Comparison of ENCODE assay signal across 14 cellular contexts in the genomic region with DNA sequence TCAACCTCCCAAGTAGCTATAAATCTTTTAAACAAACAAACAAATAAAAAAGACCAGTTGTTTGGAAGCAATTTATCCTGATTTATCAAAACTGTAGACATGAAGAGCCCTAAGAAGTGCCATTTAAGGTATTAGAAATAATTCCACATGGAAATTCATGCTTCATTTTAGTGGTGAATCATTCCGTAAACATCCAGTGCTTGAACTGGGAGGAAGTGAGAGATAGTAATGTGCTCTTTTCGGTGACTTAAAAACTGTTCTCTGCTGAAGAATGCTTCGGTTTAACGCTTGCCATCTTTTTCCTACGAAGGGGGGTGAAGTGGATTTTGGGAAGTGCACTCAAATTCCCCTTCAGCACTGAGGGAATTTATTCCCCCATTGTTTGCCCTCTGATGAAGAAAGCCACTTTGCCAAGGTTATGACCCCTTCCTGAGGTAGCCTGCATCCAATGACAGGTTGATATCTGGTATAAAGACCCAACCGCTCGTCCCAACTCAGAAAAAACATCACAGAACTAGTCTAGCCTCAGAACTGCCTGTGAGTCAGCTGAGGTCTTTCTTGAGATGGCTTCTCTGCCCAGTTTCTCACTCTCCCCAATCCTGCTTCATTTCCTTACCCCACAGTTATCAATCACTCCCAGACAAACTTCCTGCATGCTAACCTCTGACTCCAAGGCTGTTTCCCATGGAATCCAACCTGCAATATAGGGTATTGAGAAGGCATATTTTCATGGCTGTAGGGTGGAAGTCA.
A peak's percentile ranks its signal among the peaks of the same experiment; 100 is the strongest.
DNase-seq lines count a peak whose midpoint lies in the region; ATAC-seq, FAIRE-seq and TF ChIP-seq lines count a peak whose summit lies in the region.
"Had no signal": no experiment of that assay in that cellular context is flagged by ENCODE, and none has a peak within 500 bp of the region (broad histone marks: within the 10 kb centered on the region; RNA-seq: fewer than 3 reads in every experiment).

No MANE protein-coding gene starts in this region.

- no peak overlapping the region for H3K4me2 ChIP-seq in HepG2 (ENCODE audit: low read depth, low read length)
- H3K4me2 ChIP-seq: BLaER1 had no signal

- H3K79me2 ChIP-seq in HepG2 (ENCODE audit: insufficient read depth, low read length) = no peaks in the 10 kb centered on the region

- H3K9me3 Mint-ChIP-seq in activated T-cell treated with anti-CD3 and anti-CD28 coated beads, Interleukin-2, amount 50 U/mL, for 72 hours = peaks cover 1 to 4% of the 10 kb centered on the region in 2 donors
- H3K9me3 Mint-ChIP-seq in stimulated activated memory B cell treated with anti-CD40 and anti-IgM and Interleukin-4, amounts not matched to agents 10 μg/mL and 1 μg/mL and 100 μg/mL, for 72 hours = peaks cover 19% of the 10 kb centered on the region

- BruUV-seq in HepG2 (replicated peaks; lab: Mats Ljungman, UMichigan) = no TSS peak

- POLR2A ChIA-PET in AG04450 (lab: Yijun Ruan, JAX) = no interaction called here
- POLR2A ChIA-PET in HepG2 (lab: Yijun Ruan, JAX) = no interaction called here

- CTCF ChIA-PET in AG04450 (lab: Charles Lee) = interaction anchor here (0.6 kb wide), 1 partner anchor 553 kb away, joined by 5 read pairs; no protein-coding TSS in a partner anchor
- CTCF ChIA-PET in HepG2 (lab: Yijun Ruan, JAX; ENCODE audit: low intra/inter-chr PET ratio, low total read pairs) = no interaction called here

- intact Hi-C loops in HepG2 (cut with micrococcal nuclease; ENCODE audit: unreplicated experiment) (no loop called here), left colon (cut with DNase I, micrococcal nuclease) (no loop called here)

- no peak for TF ChIP-seq RAD21 in HepG2 (CRISPR knock-in tag; IDR thresholded peaks at IDR 0.05)

- no peak overlapping the region for H3K4me3 Mint-ChIP-seq in activated T-cell treated with anti-CD3 and anti-CD28 coated beads, Interleukin-2, amount 50 U/mL, for 72 hours
- no peak overlapping the region for H3K4me3 Mint-ChIP-seq in stimulated activated memory B cell treated with anti-CD40 and anti-IgM and Interleukin-4, amounts not matched to agents 10 μg/mL and 1 μg/mL and 100 μg/mL, for 72 hours

- no peak overlapping the region for H2AFZ ChIP-seq in HepG2 (ENCODE audit: low read length)

- in situ Hi-C loops in HepG2 (cut with HindIII; ENCODE audit: extremely low pct_ligation_motif_present, low pct_unique_long_range_greater_than_20kb) = no loop called here

- H3K27me3 Mint-ChIP-seq in activated T-cell treated with anti-CD3 and anti-CD28 coated beads, Interleukin-2, amount 50 U/mL, for 72 hours (ENCODE audit: low read depth) = no peaks in the 10 kb centered on the region
- no peaks in the 10 kb centered on the region for H3K27me3 Mint-ChIP-seq in stimulated activated memory B cell treated with anti-CD40 and anti-IgM and Interleukin-4, amounts not matched to agents 10 μg/mL and 1 μg/mL and 100 μg/mL, for 72 hours

- TF ChIP-seq CTCF in AG04450 (IDR thresholded peaks at IDR 0.05; ENCODE audit: low read depth, low read length) (no peak), cardiac fibroblast (IDR thresholded peaks at IDR 0.05; ENCODE audit: low read depth, low read length) (no peak), HepG2 (CRISPR knock-in tag; IDR thresholded peaks at IDR 0.05) (no peak)

- DNase-seq in AG04450 (ENCODE audit: low read depth, low spot score) = no peak
- peak; percentile 32 for DNase-seq in HS-5 (ENCODE audit: low read depth)
- peak; percentile 72 to 82 for DNase-seq in cardiac fibroblast (ENCODE audit: low read depth in 2 of 2)
- peak; percentile 3 for DNase-seq in HepG2 (ENCODE audit: low spot score)
- DNase-seq in activated T-cell treated with anti-CD3 and anti-CD28 coated beads, Interleukin-2, amount 50 U/mL, for 72 hours = no peak
- DNase-seq in left colon = no peak
- DNase-seq: activated CD4-positive, alpha-beta T cell treated with anti-CD3 and anti-CD28 coated beads for 4 hours; activated gamma-delta T cell treated with Interleukin-2 at 50 U/mL for 16 hours; MV-4-11; stimulated activated naive CD8-positive, alpha-beta T cell treated with anti-CD3 and anti-CD28 coated beads, Interleukin-15, Interleukin-2, amounts not matched to agents 100 U/mL and 50 U/mL, for 24 hours had no signal

- no peak for TF ChIP-seq POLR2A in HepG2 (IDR thresholded peaks at IDR 0.05; ENCODE audit: insufficient read depth in 1 of 2, low read depth in 2 of 2, low read length in 2 of 2)

- H3K9ac ChIP-seq in HepG2 (ENCODE audit: insufficient read depth, low read depth, low read length) = no peak overlapping the region
- H3K9ac ChIP-seq: BLaER1 had no signal

- FAIRE-seq in HepG2 (lab: Jason Lieb, UNC) = no peak
- FAIRE-seq: GM19239 had no signal

- H3K4me3 ChIP-seq in AG04450 (ENCODE audit: low read depth, low read length) = no peak overlapping the region
- peak overlapping the region in 1 of 2 donors; percentile 19 for H3K4me3 ChIP-seq in cardiac fibroblast (replicated peaks in 1 of 2; ENCODE audit: low read depth in 2 of 2, low read length in 2 of 2)
- no peak overlapping the region for H3K4me3 ChIP-seq in HepG2 (replicated peaks in 1 of 3; ENCODE audit: insufficient read depth in 1 of 3, low read depth in 2 of 3, low read length in 3 of 3)
- H3K4me3 ChIP-seq: BLaER1 had no signal

- H3K27ac ChIP-seq in AG04450 (ENCODE audit: low read depth, low read length) (peak overlapping the region; percentile 75), HepG2 (ENCODE audit: extremely low read length, insufficient read depth, low read length) (no peak overlapping the region)
- H3K27ac ChIP-seq: BLaER1 had no signal

- H3K4me1 ChIP-seq in HepG2 (ENCODE audit: insufficient read depth, low read length) = no peaks in the 10 kb centered on the region

- H3K27ac Mint-ChIP-seq in activated T-cell treated with anti-CD3 and anti-CD28 coated beads, Interleukin-2, amount 50 U/mL, for 72 hours = no peak overlapping the region
- H3K27ac Mint-ChIP-seq in stimulated activated memory B cell treated with anti-CD40 and anti-IgM and Interleukin-4, amounts not matched to agents 10 μg/mL and 1 μg/mL and 100 μg/mL, for 72 hours = no peak overlapping the region

- H3K36me3 ChIP-seq in HepG2 (replicated peaks in 1 of 2; ENCODE audit: control insufficient read depth in 1 of 2, insufficient read depth in 2 of 2, low read length in 2 of 2) = no peaks in the 10 kb centered on the region
- H3K36me3 ChIP-seq: BLaER1 had no signal

- H3K36me3 Mint-ChIP-seq in activated T-cell treated with anti-CD3 and anti-CD28 coated beads, Interleukin-2, amount 50 U/mL, for 72 hours (ENCODE audit: insufficient read depth in 2 of 2) = peaks cover 7 to 12% of the 10 kb centered on the region in 2 donors
- peaks cover 7% of the 10 kb centered on the region for H3K36me3 Mint-ChIP-seq in stimulated activated memory B cell treated with anti-CD40 and anti-IgM and Interleukin-4, amounts not matched to agents 10 μg/mL and 1 μg/mL and 100 μg/mL, for 72 hours

- no peaks in the 10 kb centered on the region for H3K27me3 ChIP-seq in AG04450 (ENCODE audit: control insufficient read depth, insufficient read depth, low read length)
- no peaks in the 10 kb centered on the region; a peak in 1 of 5 replicates for H3K27me3 ChIP-seq in HepG2 (ENCODE audit: control insufficient read depth in 1 of 2, insufficient read depth in 2 of 2, low read length in 2 of 2)
- H3K27me3 ChIP-seq: BLaER1 had no signal

- H3K4me1 Mint-ChIP-seq in activated T-cell treated with anti-CD3 and anti-CD28 coated beads, Interleukin-2, amount 50 U/mL, for 72 hours (ENCODE audit: low read depth) = peaks cover 21% of the 10 kb centered on the region
- H3K4me1 Mint-ChIP-seq in stimulated activated memory B cell treated with anti-CD40 and anti-IgM and Interleukin-4, amounts not matched to agents 10 μg/mL and 1 μg/mL and 100 μg/mL, for 72 hours = no peaks in the 10 kb centered on the region

- H4K20me1 ChIP-seq in HepG2 (ENCODE audit: insufficient read depth, low read length) = no peaks in the 10 kb centered on the region
- H4K20me1 ChIP-seq: BLaER1 had no signal

- no peak for ATAC-seq in HepG2
- no peak for ATAC-seq in activated T-cell treated with anti-CD3 and anti-CD28 coated beads, Interleukin-2, amount 50 U/mL, for 72 hours (replicated peaks in 1 of 2)
- ATAC-seq in left colon = no peak
- ATAC-seq in stimulated activated memory B cell treated with anti-CD40 and anti-IgM and Interleukin-4, amounts not matched to agents 10 μg/mL and 1 μg/mL and 100 μg/mL, for 72 hours = no peak
- no peak for ATAC-seq in GM21529 (IDR thresholded peaks at IDR 0.05; ENCODE audit: unreplicated experiment)
- ATAC-seq: stimulated activated naive CD8-positive, alpha-beta T cell treated with anti-CD3 and anti-CD28 coated beads, Interleukin-15, Interleukin-2, amounts not matched to agents 100 U/mL and 50 U/mL, for 24 hours had no signal

- H3K9me3 ChIP-seq in AG04450 (ENCODE audit: control insufficient read depth, insufficient read depth, low read length) (peaks cover 8% of the 10 kb centered on the region), HepG2 (ENCODE audit: low read length) (no peaks in the 10 kb centered on the region)

- 7% methylated on average over 7 of the region's 7 CpGs for WGBS in HepG2 (ENCODE audit: low lambda C conversion rate)

- TF ChIP-seq EP300 in HepG2 (IDR thresholded peaks at IDR 0.05; ENCODE audit: low read depth in 2 of 2, low read length in 2 of 2) = no peak
- TF ChIP-seq EP300 in HepG2 (CRISPR knock-in tag; IDR thresholded peaks at IDR 0.05; ENCODE audit: borderline replicate concordance) = no peak

TF ChIP-seq in HepG2, 621 proteins besides CTCF, POLR2A, EP300 and RAD21 (continues in another document):
- TF ChIP-seq ZNF496 (CRISPR knock-in tag; IDR thresholded peaks at IDR 0.05; ENCODE audit: insufficient replicate concordance) = no peak
- TF ChIP-seq, protein P1, sequence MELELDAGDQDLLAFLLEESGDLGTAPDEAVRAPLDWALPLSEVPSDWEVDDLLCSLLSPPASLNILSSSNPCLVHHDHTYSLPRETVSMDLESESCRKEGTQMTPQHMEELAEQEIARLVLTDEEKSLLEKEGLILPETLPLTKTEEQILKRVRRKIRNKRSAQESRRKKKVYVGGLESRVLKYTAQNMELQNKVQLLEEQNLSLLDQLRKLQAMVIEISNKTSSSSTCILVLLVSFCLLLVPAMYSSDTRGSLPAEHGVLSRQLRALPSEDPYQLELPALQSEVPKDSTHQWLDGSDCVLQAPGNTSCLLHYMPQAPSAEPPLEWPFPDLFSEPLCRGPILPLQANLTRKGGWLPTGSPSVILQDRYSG (CRISPR knock-in tag; IDR thresholded peaks at IDR 0.05) = no peak

Comparison
In these comparisons a context has a peak if more than half of its experiments do, and no peak if none do; other contexts are left out.
1. DNase-seq: peak in HS-5 (single experiment), cardiac fibroblast (2 of 2) and HepG2 (single experiment); none in AG04450 (single experiment), activated T-cell treated with anti-CD3 and anti-CD28 coated beads, Interleukin-2, amount 50 U/mL, for 72 hours (0 of 2) and left colon (0 of 2).